ENCODE assay signal across 32 cellular contexts in the genomic region with DNA sequence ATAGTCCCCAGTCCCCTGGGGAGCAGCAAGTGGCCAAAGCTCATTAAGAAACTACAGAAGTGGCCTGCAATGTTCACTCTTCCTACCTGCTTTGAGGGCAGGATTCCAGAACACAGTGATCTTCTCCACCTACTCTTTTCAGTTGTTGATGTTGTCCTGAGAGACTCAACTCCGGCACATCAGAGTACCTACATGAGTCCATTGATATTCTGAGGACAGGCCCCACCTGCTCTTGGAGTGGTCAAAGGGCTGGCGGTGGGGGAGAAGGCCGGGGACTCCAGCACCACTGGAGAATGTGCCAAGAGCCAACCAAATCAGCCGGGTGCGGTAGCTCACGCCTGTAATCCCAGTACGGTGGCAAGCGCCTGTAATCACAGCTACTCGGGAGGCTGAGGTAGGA.
"Had no signal": no experiment of that assay in that cellular context is flagged by ENCODE, and none has a peak within 500 bp of the region (broad histone marks: within the 10 kb centered on the region; RNA-seq: fewer than 3 reads in every experiment).

No MANE protein-coding gene starts in this region.

- H3K27ac ChIP-seq: cardiac muscle cell had no signal

- DNase-seq: activated CD4-positive, alpha-beta memory T cell treated with anti-CD3 and anti-CD28 coated beads for 36 hours; activated CD4-positive, alpha-beta T cell treated with anti-CD3 and anti-CD28 coated beads for 36 hours; activated CD4-positive, alpha-beta T cell treated with anti-CD3 and anti-CD28 coated beads, Interleukin-2, amount 50 U/mL, for 1 hour; activated CD8-positive, alpha-beta memory T cell treated with anti-CD3 and anti-CD28 coated beads, Interleukin-2, amount 50 U/mL, for 4 hours; activated effector memory CD4-positive, alpha-beta T cell treated with anti-CD3 and anti-CD28 coated beads, Interleukin-2, amount 50 U/mL, for 16 hours; activated naive CD4-positive, alpha-beta T cell; activated naive CD4-positive, alpha-beta T cell treated with anti-CD3 and anti-CD28 coated beads, Interleukin-2, amount 50 U/mL, for 16 hours; activated naive CD8-positive, alpha-beta T cell treated with anti-CD3 and anti-CD28 coated beads for 36 hours; activated T-cell treated with anti-CD3 and anti-CD28 coated beads for 4 hours; activated T-cell treated with anti-CD3 and anti-CD28 coated beads, Interleukin-2, amount 50 U/mL, for 48 hours; amniotic stem cell; aorta; MM.1S; MV-4-11; NCI-H1092; NCI-H1436 treated with DMSO at 0.1 percent for 48 hours; NCI-H1694 treated with DMSO at 0.1 percent for 48 hours; NCI-H2029 treated with DMSO at 0.1 percent for 48 hours; NCI-H2107; NCI-H2171; NCI-H510A; NCI-H526; NCI-H748 treated with DMSO at 0.1 percent for 48 hours; NK-92 treated with Interleukin-12 subunit alpha and Interleukin-12 subunit beta, amount 100 ng/mL, for 24 hours; OCI-M1; Right ventricle myocardium superior had no signal

- ATAC-seq: activated CD4-positive, alpha-beta T cell treated with anti-CD3 and anti-CD28 coated beads for 36 hours; activated CD4-positive, CD25-positive, alpha-beta regulatory T cell treated with anti-CD3 and anti-CD28 coated beads, Interleukin-2, amount 50 U/mL, for 24 hours; activated T-helper 17 cell treated with anti-CD3 and anti-CD28 coated beads, Interleukin-2, amount 50 U/mL, for 72 hours had no signal

- H3K27ac Mint-ChIP-seq: activated CD4-positive, alpha-beta memory T cell treated with anti-CD3 and anti-CD28 coated beads for 36 hours; activated CD4-positive, alpha-beta T cell treated with anti-CD3 and anti-CD28 coated beads for 36 hours; activated naive CD8-positive, alpha-beta T cell treated with anti-CD3 and anti-CD28 coated beads for 36 hours; activated T-helper 17 cell treated with anti-CD3 and anti-CD28 coated beads, Interleukin-2, amount 50 U/mL, for 72 hours; T-helper 2 cell treated with Interferon-gamma antibody and Interleukin-4, amounts not matched to agents 5 μg/mL and 100 μg/mL, for 36 hours had no signal

- FAIRE-seq: TTC549 had no signal

- H3K9me3 Mint-ChIP-seq: activated CD4-positive, alpha-beta memory T cell treated with anti-CD3 and anti-CD28 coated beads for 36 hours; activated naive CD8-positive, alpha-beta T cell treated with anti-CD3 and anti-CD28 coated beads for 36 hours; activated T-helper 17 cell treated with anti-CD3 and anti-CD28 coated beads, Interleukin-2, amount 50 U/mL, for 72 hours; central memory CD8-positive, alpha-beta T cell; T-helper 2 cell treated with Interferon-gamma antibody and Interleukin-4, amounts not matched to agents 5 μg/mL and 100 μg/mL, for 36 hours had no signal

- H3K36me3 Mint-ChIP-seq: activated CD4-positive, alpha-beta memory T cell treated with anti-CD3 and anti-CD28 coated beads for 36 hours; activated naive CD8-positive, alpha-beta T cell treated with anti-CD3 and anti-CD28 coated beads for 36 hours had no signal

- H3K27me3 Mint-ChIP-seq: activated CD4-positive, alpha-beta memory T cell treated with anti-CD3 and anti-CD28 coated beads for 36 hours; activated CD4-positive, alpha-beta T cell treated with anti-CD3 and anti-CD28 coated beads for 36 hours; activated naive CD8-positive, alpha-beta T cell treated with anti-CD3 and anti-CD28 coated beads for 36 hours; activated T-helper 17 cell treated with anti-CD3 and anti-CD28 coated beads, Interleukin-2, amount 50 U/mL, for 72 hours; central memory CD8-positive, alpha-beta T cell had no signal

- H3K4me1 Mint-ChIP-seq: activated CD4-positive, alpha-beta T cell treated with anti-CD3 and anti-CD28 coated beads for 36 hours; activated naive CD8-positive, alpha-beta T cell treated with anti-CD3 and anti-CD28 coated beads for 36 hours; activated T-helper 17 cell treated with anti-CD3 and anti-CD28 coated beads, Interleukin-2, amount 50 U/mL, for 72 hours; central memory CD8-positive, alpha-beta T cell had no signal

- H3K36me3 ChIP-seq: cardiac muscle cell had no signal

- H3K27me3 ChIP-seq: cardiac muscle cell had no signal

- H3K4me3 ChIP-seq: cardiac muscle cell had no signal

- H3K4me3 Mint-ChIP-seq: activated CD4-positive, alpha-beta memory T cell treated with anti-CD3 and anti-CD28 coated beads for 36 hours; activated CD4-positive, alpha-beta T cell treated with anti-CD3 and anti-CD28 coated beads for 36 hours; activated naive CD8-positive, alpha-beta T cell treated with anti-CD3 and anti-CD28 coated beads for 36 hours; activated T-helper 17 cell treated with anti-CD3 and anti-CD28 coated beads, Interleukin-2, amount 50 U/mL, for 72 hours; central memory CD8-positive, alpha-beta T cell; T-helper 2 cell treated with Interferon-gamma antibody and Interleukin-4, amounts not matched to agents 5 μg/mL and 100 μg/mL, for 36 hours had no signal
